8 cellular contexts compared by ENCODE assay signal in genomic region chr1:11098931-11099309, GRCh38. TPM values are rescaled to one million over a fixed set of nuclear protein-coding genes. Genes with fewer than 3 reads are reported as not detected.
DNase-seq lines count a peak whose midpoint lies in the region; ATAC-seq and TF ChIP-seq lines count a peak whose summit lies in the region.

No MANE protein-coding gene starts in this region.

- no peak for ATAC-seq in HG02970 (IDR thresholded peaks at IDR 0.05; ENCODE audit: low FRiP score, unreplicated experiment)

- intact Hi-C loops in OCI-LY7 (cut with micrococcal nuclease; ENCODE audit: unreplicated experiment) = no loop called here

- H3K27me3 ChIP-seq in DOHH2 (ENCODE audit: control insufficient read depth, low read length) (no peaks in the 10 kb centered on the region), parathyroid adenoma (ENCODE audit: control insufficient read depth, insufficient read depth, low read length) (no peaks in the 10 kb centered on the region)

- POLR2A ChIA-PET in OCI-LY7 (lab: Charles Lee) = interaction anchor here (0.6 to 1.7 kb wide), 9 partner anchors 9 to 162 kb away, joined by 3 to 7 read pairs (median 3); no protein-coding TSS in a partner anchor

- H3K9me3 ChIP-seq in DOHH2 (ENCODE audit: control insufficient read depth, insufficient read depth, low read length) = no peaks in the 10 kb centered on the region
- no peaks in the 10 kb centered on the region for H3K9me3 ChIP-seq in OCI-LY7 (ENCODE audit: low read length)
- no peaks in the 10 kb centered on the region for H3K9me3 ChIP-seq in parathyroid adenoma (ENCODE audit: control insufficient read depth, low read length)

- H3K79me2 ChIP-seq in DOHH2 (ENCODE audit: control insufficient read depth, low read length) = peaks cover 30% of the 10 kb centered on the region
- H3K79me2 ChIP-seq in OCI-LY7 (ENCODE audit: insufficient read depth, low read depth, low read length) = peaks cover 18% of the 10 kb centered on the region
- peaks cover 2% of the 10 kb centered on the region for H3K79me2 ChIP-seq in parathyroid adenoma

- no peaks in the 10 kb centered on the region for H3K9me2 ChIP-seq in DOHH2 (replicated peaks; ENCODE audit: control insufficient read depth, low read length)
- H3K9me2 ChIP-seq in OCI-LY7 (ENCODE audit: insufficient read depth, low read length) = no peaks in the 10 kb centered on the region

- H3K27ac ChIP-seq in DOHH2 (ENCODE audit: low read depth, low read length) (peak overlapping the region; percentile 53; the same call in 1 of the 2 replicates), OCI-LY7 (ENCODE audit: low read depth, low read length, poor library complexity, severe bottlenecking) (peak overlapping the region; percentile 48), epithelial cell of prostate (peak overlapping the region; percentile 69), parathyroid adenoma (peak overlapping the region; percentile 74)

- CTCF ChIA-PET in OCI-LY7 (lab: Charles Lee; ENCODE audit: unreplicated experiment) = interaction anchor here (0.6 to 1.2 kb wide), 2 partner anchors 33 to 555 kb away, joined by 3 to 5 read pairs; no protein-coding TSS in a partner anchor

- peak overlapping the region; percentile 53 for H3K9ac ChIP-seq in parathyroid adenoma

- H4K20me1 ChIP-seq in DOHH2 (ENCODE audit: control insufficient read depth, insufficient read depth, low read depth, low read length) (no peaks in the 10 kb centered on the region), OCI-LY7 (ENCODE audit: insufficient read depth, low read length) (no peaks in the 10 kb centered on the region)

- no peak for TF ChIP-seq CTCF in DOHH2 (IDR thresholded peaks at IDR 0.05; ENCODE audit: low read depth, low read length, poor library complexity, severe bottlenecking)
- TF ChIP-seq CTCF in OCI-LY7 (conservative IDR thresholded peaks at IDR 0.05; ENCODE audit: low read length) = no peak
- no peak for TF ChIP-seq CTCF in parathyroid adenoma (IDR thresholded peaks at IDR 0.05)

- TSS peak; percentile 86 for BruUV-seq in OCI-LY7 (replicated peaks; lab: Mats Ljungman, UMichigan)

- H3K36me3 ChIP-seq in DOHH2 (ENCODE audit: control insufficient read depth, low read length) (peaks cover 35% of the 10 kb centered on the region), OCI-LY7 (ENCODE audit: insufficient read depth, low read length) (peaks cover 44% of the 10 kb centered on the region), parathyroid adenoma (ENCODE audit: control insufficient read depth, insufficient read depth, low read length) (no peaks in the 10 kb centered on the region)

- H2AFZ ChIP-seq in OCI-LY7 (ENCODE audit: low read length) (peak overlapping the region; percentile 97; the same call in 1 of the 2 replicates), parathyroid adenoma (peak overlapping the region; percentile 94)

- DNase-seq in OCI-LY7 (ENCODE audit: low spot score) (no peak), epithelial cell of prostate (ENCODE audit: low read depth, low spot score) (no peak), NOMO-1 (lab: John Stamatoyannopoulos, UW; ENCODE audit: unreplicated experiment in 2 of 2) (no peak), NCI-H1417 treated with DMSO at 0.1 percent for 48 hours (lab: John Stamatoyannopoulos, UW) (no peak), H4 (ENCODE audit: low spot score) (no peak)

- H3K4me1 ChIP-seq in DOHH2 (ENCODE audit: control insufficient read depth, low read length) (peaks cover 16% of the 10 kb centered on the region), OCI-LY7 (ENCODE audit: insufficient read depth, low read length, poor library complexity, severe bottlenecking) (peaks cover 16% of the 10 kb centered on the region), parathyroid adenoma (peaks cover 4% of the 10 kb centered on the region)

- H3K4me2 ChIP-seq in DOHH2 (ENCODE audit: low read length) (peak overlapping the region; percentile 71), OCI-LY7 (ENCODE audit: low read length) (peak overlapping the region; percentile 74), parathyroid adenoma (ENCODE audit: low read length) (peak overlapping the region; percentile 64)

- H3K4me3 ChIP-seq in DOHH2 (ENCODE audit: low read length) (peak overlapping the region; percentile 95), OCI-LY7 (ENCODE audit: low read depth, low read length, poor library complexity, severe bottlenecking) (peak overlapping the region; percentile 93), parathyroid adenoma (ENCODE audit: low read depth, low read length) (peak overlapping the region; percentile 83)

- H3F3A ChIP-seq in DOHH2 (ENCODE audit: control insufficient read depth, insufficient read depth) = peaks cover 6% of the 10 kb centered on the region

RNA-seq across cellular contexts. Expression of gene EXOSC10, which starts 0.7 kb away (rescaled TPM):
- 75.1 and 117 TPM in 2 replicates for total RNA-seq in OCI-LY7 (2014; rRNA removed; shearing (Covaris generic))
- 91.9 and 95.1 TPM in 2 replicates for total RNA-seq in OCI-LY7 (2022)
- 45.3 and 48.5 TPM in 2 replicates for total RNA-seq in H4 (2014; rRNA removed; shearing (Covaris generic))

RNA-seq across cellular contexts. Expression of gene SRM, which starts 39.1 kb away (rescaled TPM):
- 52.4 and 65.2 TPM in 2 replicates for total RNA-seq in OCI-LY7 (2014; rRNA removed; shearing (Covaris generic))
- 185 and 208 TPM in 2 replicates for total RNA-seq in OCI-LY7 (2022)
- 28.1 and 30.4 TPM in 2 replicates for total RNA-seq in H4 (2014; rRNA removed; shearing (Covaris generic))

RNA-seq across cellular contexts. Expression of gene MASP2, which starts 51.9 kb away (rescaled TPM):
- not detected in 2 replicates for total RNA-seq in OCI-LY7 (2014; rRNA removed; shearing (Covaris generic))
- total RNA-seq in OCI-LY7 (2022) = 0.38 and 0.55 TPM in 2 replicates
- total RNA-seq in H4 (2014; rRNA removed; shearing (Covaris generic)) = not detected in 2 replicates
